In the genomic region with DNA sequence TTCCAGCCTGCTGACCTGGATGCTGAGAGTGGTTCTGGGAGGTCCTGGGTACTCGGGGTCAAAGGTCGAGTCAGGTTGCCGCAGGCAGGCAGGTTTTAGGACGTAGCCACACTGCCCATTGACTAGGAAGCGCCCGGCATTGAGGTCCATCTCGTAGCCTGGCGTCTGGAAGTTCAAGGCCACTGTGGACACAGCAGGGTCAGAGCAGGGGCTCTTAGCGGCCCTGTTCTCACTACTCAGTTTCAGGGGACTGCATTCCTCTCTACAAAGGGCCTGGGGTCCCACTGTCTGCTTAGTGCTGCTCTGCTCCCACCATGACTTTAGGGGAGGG, we compare ENCODE assay signal across 10 cellular contexts.
"Had no signal": no experiment of that assay in that cellular context is flagged by ENCODE, and none has a peak within 500 bp of the region (broad histone marks: within the 10 kb centered on the region; RNA-seq: fewer than 3 reads in every experiment).

No MANE protein-coding gene starts in this region.

- H3K4me3 ChIP-seq: smooth muscle cell had no signal

- ATAC-seq: activated naive CD4-positive, alpha-beta T cell treated with anti-CD3 and anti-CD28 coated beads, Interleukin-2, amount 50 U/mL, for 72 hours; effector memory CD8-positive, alpha-beta T cell had no signal

- DNase-seq: activated CD4-positive, alpha-beta T cell treated with anti-CD3 and anti-CD28 coated beads, Interleukin-2, amount 50 U/mL, for 1 hour; activated CD4-positive, CD25-positive, alpha-beta regulatory T cell; activated T-cell treated with anti-CD3 and anti-CD28 coated beads, Interleukin-2, amount 50 U/mL, for 1 hour; amniotic stem cell; effector memory CD8-positive, alpha-beta T cell; hippocampal formation had no signal

- H3K27ac ChIP-seq: epithelial cell of prostate, parathyroid adenoma had no signal

- H3K4me1 ChIP-seq: parathyroid adenoma had no signal
